In genomic region chr16:89442990-89443726, GRCh38 we compare ENCODE assay signal across 1 cellular context.
TF ChIP-seq lines count a peak whose summit lies in the region.

No MANE protein-coding gene starts in this region.

TF ChIP-seq in H1, 55 proteins besides CTCF, POLR2A, EP300 and RAD21 (continued from another document):
- TF ChIP-seq PHF8 (conservative IDR thresholded peaks at IDR 0.05; ENCODE audit: low read depth, low read length) (no peak), RNF2 (IDR thresholded peaks at IDR 0.05; ENCODE audit: borderline replicate concordance, low read depth, low read length, missing control alignments, poor library complexity, severe bottlenecking) (no peak), JUND (IDR thresholded peaks at IDR 0.05; ENCODE audit: low read length) (no peak), POLR2AphosphoS5 (IDR thresholded peaks at IDR 0.05; ENCODE audit: low read depth, low read length) (no peak), CEBPB (IDR thresholded peaks at IDR 0.05; ENCODE audit: low read depth, low read length) (no peak), SIN3A (conservative IDR thresholded peaks at IDR 0.05 in 1 of 2, IDR thresholded peaks at IDR 0.05 in 1 of 2; ENCODE audit: low read depth in 1 of 2, low read length in 2 of 2) (no peak), SP2 (IDR thresholded peaks at IDR 0.05; ENCODE audit: low read length) (no peak), MAX (IDR thresholded peaks at IDR 0.05) (no peak)
